24 cellular contexts compared by ENCODE assay signal in genomic region chr13:46749951-46750350, GRCh38. TPM values are rescaled to one million over a fixed set of nuclear protein-coding genes. Genes with fewer than 3 reads are reported as not detected.
DNase-seq lines count a peak whose midpoint lies in the region; ATAC-seq, FAIRE-seq and TF ChIP-seq lines count a peak whose summit lies in the region.
"Had no signal": no experiment of that assay in that cellular context is flagged by ENCODE, and none has a peak within 500 bp of the region (broad histone marks: within the 10 kb centered on the region; RNA-seq: fewer than 3 reads in every experiment).

No MANE protein-coding gene starts in this region.

- H3K27me3 Mint-ChIP-seq in stimulated activated naive CD8-positive, alpha-beta T cell treated with anti-CD3 and anti-CD28 coated beads, Interleukin-15, amount 100 ng/mL, for 72 hours, result no peaks in the 10 kb centered on the region
- H3K27me3 Mint-ChIP-seq: activated CD4-positive, alpha-beta memory T cell treated with anti-CD3 and anti-CD28 coated beads, Interleukin-2, amount 10 ng/mL, durations not matched to agents 7 days and 5 days had no signal

- no peak for FAIRE-seq in urothelium cell line (lab: Jason Lieb, UNC)
- FAIRE-seq: G401.6, keratinocyte had no signal

- intact Hi-C loops in mucosa of descending colon (cut with DNase I, micrococcal nuclease), result no loop called here

- H3K4me1 ChIP-seq in mucosa of descending colon (ENCODE audit: low read depth), result no peaks in the 10 kb centered on the region

- H3K4me3 ChIP-seq in AG10803 (ENCODE audit: low read length) (no peak overlapping the region), mucosa of descending colon (no peak overlapping the region)
- H3K4me3 ChIP-seq: lower lobe of right lung had no signal

- H3K27ac Mint-ChIP-seq in stimulated activated naive CD8-positive, alpha-beta T cell treated with anti-CD3 and anti-CD28 coated beads, Interleukin-15, amount 100 ng/mL, for 72 hours, result peak overlapping the region in 1 of 2 donors; percentile 54
- H3K27ac Mint-ChIP-seq: activated CD4-positive, alpha-beta memory T cell treated with anti-CD3 and anti-CD28 coated beads, Interleukin-2, amount 10 ng/mL, durations not matched to agents 7 days and 5 days; stimulated activated effector memory CD8-positive, alpha-beta T cell treated with anti-CD3 and anti-CD28 coated beads, Interleukin-12 subunit alpha, Interleukin-12 subunit beta, amount 100 ng/mL, for 72 hours; T-helper 1 cell treated with Interleukin-12 subunit alpha and Interleukin-12 subunit beta and Interleukin-4 antibody, amounts not matched to agents 30 μg/mL and 1 μg/mL, for 36 hours had no signal

- no peak for ATAC-seq in stimulated activated naive CD8-positive, alpha-beta T cell treated with anti-CD3 and anti-CD28 coated beads, Interleukin-15, amount 100 ng/mL, for 72 hours
- no peak for ATAC-seq in mucosa of descending colon
- ATAC-seq: lower lobe of right lung; Panc1; stimulated activated effector memory CD8-positive, alpha-beta T cell treated with anti-CD3 and anti-CD28 coated beads, Interleukin-12 subunit alpha, Interleukin-12 subunit beta, amount 100 ng/mL, for 72 hours had no signal

- no peaks in the 10 kb centered on the region for H3K9me3 Mint-ChIP-seq in stimulated activated naive CD8-positive, alpha-beta T cell treated with anti-CD3 and anti-CD28 coated beads, Interleukin-15, amount 100 ng/mL, for 72 hours
- H3K9me3 Mint-ChIP-seq: activated CD4-positive, alpha-beta memory T cell treated with anti-CD3 and anti-CD28 coated beads, Interleukin-2, amount 10 ng/mL, durations not matched to agents 7 days and 5 days; stimulated activated effector memory CD8-positive, alpha-beta T cell treated with anti-CD3 and anti-CD28 coated beads, Interleukin-12 subunit alpha, Interleukin-12 subunit beta, amount 100 ng/mL, for 72 hours; T-helper 1 cell treated with Interleukin-12 subunit alpha and Interleukin-12 subunit beta and Interleukin-4 antibody, amounts not matched to agents 30 μg/mL and 1 μg/mL, for 36 hours had no signal

- TF ChIP-seq CTCF in AG10803 (conservative IDR thresholded peaks at IDR 0.05; ENCODE audit: low read length) (no peak), mucosa of descending colon (IDR thresholded peaks at IDR 0.05) (no peak)

- H3K36me3 ChIP-seq in mucosa of descending colon (ENCODE audit: low read depth), result no peaks in the 10 kb centered on the region

- H3K4me1 Mint-ChIP-seq in stimulated activated naive CD8-positive, alpha-beta T cell treated with anti-CD3 and anti-CD28 coated beads, Interleukin-15, amount 100 ng/mL, for 72 hours, result peaks cover 38% of the 10 kb centered on the region

- H3K9me3 ChIP-seq in mucosa of descending colon, result no peaks in the 10 kb centered on the region
- H3K9me3 ChIP-seq: lower lobe of right lung had no signal

- DNase-seq in AG10803 (ENCODE audit: low read depth) (peak; percentile 28), ELR (ENCODE audit: low read depth) (peak; percentile 8), astrocyte of the hippocampus (ENCODE audit: low read depth, low spot score) (peak; percentile 39), myocyte (ENCODE audit: low read depth) (peak; percentile 83), OCI-M1 (lab: John Stamatoyannopoulos, UW) (no peak), mucosa of descending colon (no peak), urothelium cell line (ENCODE audit: low spot score) (no peak)
- DNase-seq in stimulated activated naive CD8-positive, alpha-beta T cell treated with anti-CD3 and anti-CD28 coated beads, Interleukin-15, amount 100 ng/mL, for 72 hours, result no peak
- DNase-seq: activated CD4-positive, alpha-beta memory T cell treated with anti-CD3 and anti-CD28 coated beads, Interleukin-2, amount 10 ng/mL, durations not matched to agents 7 days and 5 days; activated CD4-positive, CD25-positive, alpha-beta regulatory T cell treated with anti-CD3 and anti-CD28 coated beads, Interleukin-2, amount 50 U/mL, for 72 hours; activated gamma-delta T cell treated with Interleukin-2 at 50 U/mL for 16 hours; activated T-cell treated with anti-CD3 and anti-CD28 coated beads, Interleukin-2, amount 50 U/mL, for 1 hour; caudate nucleus; KBM-7; lower lobe of right lung; MV-4-11; NCI-H146; NCI-H446 treated with DMSO at 0.1 percent for 48 hours; retina had no signal

- H3K4me3 Mint-ChIP-seq in stimulated activated naive CD8-positive, alpha-beta T cell treated with anti-CD3 and anti-CD28 coated beads, Interleukin-15, amount 100 ng/mL, for 72 hours, result no peak overlapping the region
- H3K4me3 Mint-ChIP-seq: activated CD4-positive, alpha-beta memory T cell treated with anti-CD3 and anti-CD28 coated beads, Interleukin-2, amount 10 ng/mL, durations not matched to agents 7 days and 5 days; stimulated activated effector memory CD8-positive, alpha-beta T cell treated with anti-CD3 and anti-CD28 coated beads, Interleukin-12 subunit alpha, Interleukin-12 subunit beta, amount 100 ng/mL, for 72 hours; T-helper 1 cell treated with Interleukin-12 subunit alpha and Interleukin-12 subunit beta and Interleukin-4 antibody, amounts not matched to agents 30 μg/mL and 1 μg/mL, for 36 hours had no signal

RNA-seq across cellular contexts. Expression of gene ESD, which starts 47.0 kb away (rescaled TPM):
- 146 and 155 TPM in 2 replicates for total RNA-seq in myocyte
- polyA plus RNA-seq in myocyte (2012), result 92.6 TPM
- 10 to 100 TPM; 86.1 to 98.0 (median 97.0) TPM for total RNA-seq in mucosa of descending colon

Comparison
In these comparisons a context has a peak if more than half of its experiments do, and no peak if none do; other contexts are left out.
1. DNase-seq: peak in AG10803 (single experiment), ELR (single experiment), astrocyte of the hippocampus (single experiment) and myocyte (single experiment); none in OCI-M1 (single experiment), stimulated activated naive CD8-positive, alpha-beta T cell treated with anti-CD3 and anti-CD28 coated beads, Interleukin-15, amount 100 ng/mL, for 72 hours (0 of 2), mucosa of descending colon (0 of 3) and urothelium cell line (single experiment).